Comparison of ENCODE assay signal across 9 cellular contexts in genomic region chr20:34710568-34710839, GRCh38. TPM values are rescaled to one million over a fixed set of nuclear protein-coding genes. Genes with fewer than 3 reads are reported as not detected.
DNase-seq lines count a peak whose midpoint lies in the region; ATAC-seq and TF ChIP-seq lines count a peak whose summit lies in the region.
"Had no signal": no experiment of that assay in that cellular context is flagged by ENCODE, and none has a peak within 500 bp of the region (broad histone marks: within the 10 kb centered on the region; RNA-seq: fewer than 3 reads in every experiment).

No MANE protein-coding gene starts in this region.

- no peak overlapping the region for H3K27ac Mint-ChIP-seq in MCF 10A (ENCODE audit: low read depth, unreplicated experiment)
- H3K27ac Mint-ChIP-seq in activated naive CD4-positive, alpha-beta T cell treated with anti-CD3 and anti-CD28 coated beads, Interleukin-2, amount 50 U/mL, for 72 hours: peak overlapping the region; percentile 5 to 32
- peak overlapping the region; percentile 91 for H3K27ac Mint-ChIP-seq in type B pancreatic cell

- BruUV-seq in MCF 10A (replicated peaks; lab: Mats Ljungman, UMichigan) (no TSS peak), mammary epithelial cell (replicated peaks; lab: Mats Ljungman, UMichigan) (no TSS peak)

- intact Hi-C loops in MCF 10A (cut with micrococcal nuclease): no loop called here
- intact Hi-C loops in mammary epithelial cell (cut with micrococcal nuclease): no loop called here

- dilution Hi-C loops in mammary epithelial cell (cut with HindIII; ENCODE audit: low sequenced_read_pairs): loop anchor here (5.0 kb wide), 4 partner anchors 72 to 178 kb away; no protein-coding TSS in a partner anchor

- H3K9ac ChIP-seq in mammary epithelial cell (ENCODE audit: insufficient read depth, low read length): no peak overlapping the region

- H3K27ac ChIP-seq in mammary epithelial cell (ENCODE audit: insufficient read depth, low read depth, low read length): no peak overlapping the region
- peak overlapping the region; percentile 92 for H3K27ac ChIP-seq in layer of hippocampus (ENCODE audit: low read depth, low read length)

- H3K27me3 Mint-ChIP-seq in MCF 10A (ENCODE audit: insufficient read depth, unreplicated experiment) (no peaks in the 10 kb centered on the region), type B pancreatic cell (peaks cover 11% of the 10 kb centered on the region)

- peaks cover 3% of the 10 kb centered on the region for H4K20me1 ChIP-seq in mammary epithelial cell (ENCODE audit: insufficient read depth, low read length)

- peak overlapping the region in 1 of 3 experiments; percentile 55 for H3K4me3 ChIP-seq in mammary epithelial cell (replicated peaks in 1 of 3; ENCODE audit: insufficient read depth in 1 of 3, low read depth in 2 of 3, low read length in 3 of 3)

- no peaks in the 10 kb centered on the region for H3K79me2 ChIP-seq in mammary epithelial cell (ENCODE audit: insufficient read depth, low read length)

- no peaks in the 10 kb centered on the region for H3K27me3 ChIP-seq in mammary epithelial cell (ENCODE audit: insufficient read depth, low read length)
- H3K27me3 ChIP-seq in layer of hippocampus (ENCODE audit: control insufficient read depth, insufficient read depth, low read length): no peaks in the 10 kb centered on the region

- CTCF ChIA-PET in MCF 10A (lab: Yijun Ruan, JAX) (interaction anchor here (0.6 to 1.6 kb wide), 5 partner anchors 21 to 154 kb away, joined by 3 to 5 read pairs (median 3); no protein-coding TSS in a partner anchor), mammary epithelial cell (lab: Charles Lee; ENCODE audit: low non-redundant PET) (no interaction called here)

- H3K36me3 ChIP-seq in mammary epithelial cell (ENCODE audit: insufficient read depth, low read length): peaks cover 8% of the 10 kb centered on the region

- peaks cover 35% of the 10 kb centered on the region for H3K4me1 ChIP-seq in mammary epithelial cell (ENCODE audit: insufficient read depth, low read length)

- H3K4me1 Mint-ChIP-seq in MCF 10A (ENCODE audit: insufficient read depth, unreplicated experiment): peaks cover 21% of the 10 kb centered on the region
- H3K4me1 Mint-ChIP-seq in type B pancreatic cell (ENCODE audit: unreplicated experiment): peaks cover 37% of the 10 kb centered on the region

- H2AFZ ChIP-seq in mammary epithelial cell (ENCODE audit: low read depth, low read length): no peak overlapping the region

- H3K4me2 ChIP-seq in mammary epithelial cell (ENCODE audit: insufficient read depth, low read depth, low read length): no peak overlapping the region

- H3K9me3 Mint-ChIP-seq in MCF 10A (ENCODE audit: unreplicated experiment) (no peaks in the 10 kb centered on the region), type B pancreatic cell (no peaks in the 10 kb centered on the region)
- H3K9me3 Mint-ChIP-seq in activated naive CD4-positive, alpha-beta T cell treated with anti-CD3 and anti-CD28 coated beads, Interleukin-2, amount 50 U/mL, for 72 hours: no peaks in the 10 kb centered on the region

- TF ChIP-seq CTCF in MCF 10A (IDR thresholded peaks at IDR 0.05; ENCODE audit: unreplicated experiment): no peak
- TF ChIP-seq CTCF in mammary epithelial cell (conservative IDR thresholded peaks at IDR 0.05 in 1 of 2, IDR thresholded peaks at IDR 0.05 in 1 of 2; ENCODE audit: extremely low read depth in 1 of 2, insufficient read depth in 1 of 2, low read depth in 1 of 2, low read length in 2 of 2): no peak
- no peak for TF ChIP-seq CTCF in type B pancreatic cell (conservative IDR thresholded peaks at IDR 0.05)

- peaks cover 18% of the 10 kb centered on the region for H3K36me3 Mint-ChIP-seq in MCF 10A (ENCODE audit: insufficient read depth, unreplicated experiment)
- H3K36me3 Mint-ChIP-seq in activated naive CD4-positive, alpha-beta T cell treated with anti-CD3 and anti-CD28 coated beads, Interleukin-2, amount 50 U/mL, for 72 hours: no peaks in the 10 kb centered on the region
- H3K36me3 Mint-ChIP-seq in type B pancreatic cell: peaks cover 29% of the 10 kb centered on the region

- no peak for DNase-seq in MCF 10A (ENCODE audit: unreplicated experiment)
- DNase-seq in mammary epithelial cell: no peak
- no peak for DNase-seq in activated naive CD4-positive, alpha-beta T cell treated with anti-CD3 and anti-CD28 coated beads, Interleukin-2, amount 50 U/mL, for 72 hours (ENCODE audit: low spot score in 2 of 2)
- no peak for DNase-seq in type B pancreatic cell (ENCODE audit: extremely low spot score, unreplicated experiment)
- DNase-seq in NCI-H187 (lab: John Stamatoyannopoulos, UW): no peak
- DNase-seq in NCI-H146 treated with DMSO at 0.1 percent for 48 hours (lab: John Stamatoyannopoulos, UW; ENCODE audit: unreplicated experiment): no peak
- no peak for DNase-seq in stimulated activated CD4-positive, alpha-beta T cell treated with anti-CD3 and anti-CD28 coated beads, Interleukin-2, amount 100 ng/mL, for 24 hours
- DNase-seq: activated CD4-positive, alpha-beta T cell treated with anti-CD3 and anti-CD28 coated beads, Interleukin-2, amount 50 U/mL, for 48 hours had no signal

- in situ Hi-C loops in mammary epithelial cell (cut with MboI; ENCODE audit: low sequenced_read_pairs in 2 of 2): loop anchor here in 1 of 2 donors (5.0 kb wide), 1 partner anchor 133 kb away; no protein-coding TSS in a partner anchor

- ATAC-seq in activated naive CD4-positive, alpha-beta T cell treated with anti-CD3 and anti-CD28 coated beads, Interleukin-2, amount 50 U/mL, for 72 hours: no peak

- POLR2A ChIA-PET in MCF 10A (lab: Yijun Ruan, JAX): interaction anchor here (2.1 kb wide), 1 partner anchor 34 kb away, joined by 10 read pairs; the partner anchor contains the start of gene PIGU

- H3K9me3 ChIP-seq in mammary epithelial cell (replicated peaks; ENCODE audit: insufficient read depth, low read length): no peaks in the 10 kb centered on the region

- H3K4me3 Mint-ChIP-seq in MCF 10A (ENCODE audit: unreplicated experiment) (peak overlapping the region; percentile 80), type B pancreatic cell (peak overlapping the region; percentile 93)

RNA-seq across cellular contexts. Expression of gene TP53INP2, which starts 6.4 kb away (rescaled TPM):
- 1.8 and 3.6 TPM in 2 replicates for total RNA-seq in MCF 10A (2022)
- 1 to 10 TPM; 2.5 to 4.4 TPM for total RNA-seq in mammary epithelial cell
- 1.2 TPM for polyA plus RNA-seq in mammary epithelial cell
- polyA minus RNA-seq in mammary epithelial cell: 3.9 TPM
- total RNA-seq in activated naive CD4-positive, alpha-beta T cell treated with anti-CD3 and anti-CD28 coated beads, Interleukin-2, amount 50 U/mL, for 72 hours: 1 to 10 TPM; 4.3 to 5.1 TPM
- 39.6 and 60.7 TPM in 2 replicates for total RNA-seq in type B pancreatic cell (ENCODE audit: low replicate concordance)

RNA-seq across cellular contexts. Expression of gene PIGU, which starts 33.6 kb away (rescaled TPM):
- total RNA-seq in MCF 10A (2022) (14.2 and 14.5 TPM in 2 replicates), mammary epithelial cell (10 to 100 TPM; 10.5 to 15.2 TPM), type B pancreatic cell (ENCODE audit: low replicate concordance) (41.5 and 46.2 TPM in 2 replicates)
- 37.6 TPM for polyA plus RNA-seq in mammary epithelial cell
- 29.6 TPM for polyA minus RNA-seq in mammary epithelial cell
- total RNA-seq in activated naive CD4-positive, alpha-beta T cell treated with anti-CD3 and anti-CD28 coated beads, Interleukin-2, amount 50 U/mL, for 72 hours: 10 to 100 TPM; 13.2 to 20.6 TPM
